In genomic region chr4:170138580-170139194, GRCh38 we compare ENCODE assay signal across 8 cellular contexts. TPM values are rescaled to one million over a fixed set of nuclear protein-coding genes. Genes with fewer than 3 reads are reported as not detected.
DNase-seq lines count a peak whose midpoint lies in the region; ATAC-seq and TF ChIP-seq lines count a peak whose summit lies in the region.

No MANE protein-coding gene starts in this region.

- peak; percentile 1 for DNase-seq in NK-92 treated with Interleukin-12 subunit alpha and Interleukin-12 subunit beta, amount 100 ng/mL, for 24 hours (lab: John Stamatoyannopoulos, UW)
- DNase-seq in NK-92 (lab: John Stamatoyannopoulos, UW; ENCODE audit: unreplicated experiment): no peak
- peak; percentile 64 for DNase-seq in NCI-H1694 (lab: John Stamatoyannopoulos, UW)
- DNase-seq in T-helper 2 cell treated with Interferon-gamma antibody and Interleukin-4, amounts not matched to agents 5 μg/mL and 100 μg/mL, for 36 hours (ENCODE audit: low spot score): peak; percentile 36
- DNase-seq in ascending aorta (ENCODE audit: low spot score in 2 of 2): peak in 1 of 2 donors; percentile 81
- DNase-seq in hippocampal formation (lab: John Stamatoyannopoulos, UW): peak; percentile 40 to 61

- no peaks in the 10 kb centered on the region for H3K36me3 ChIP-seq in ascending aorta
- H3K36me3 ChIP-seq in skeletal muscle satellite cell (ENCODE audit: insufficient read depth, low read length): no peaks in the 10 kb centered on the region

- ATAC-seq in HG02884 (IDR thresholded peaks at IDR 0.05; ENCODE audit: unreplicated experiment): peak; percentile 97

- H3K9me3 Mint-ChIP-seq in T-helper 2 cell treated with Interferon-gamma antibody and Interleukin-4, amounts not matched to agents 5 μg/mL and 100 μg/mL, for 36 hours: no peaks in the 10 kb centered on the region

- intact Hi-C loops in ascending aorta (cut with DNase I): loop anchor here (10.0 kb wide), 1 partner anchor 116 kb away; no protein-coding TSS in a partner anchor

- H3K4me1 ChIP-seq in ascending aorta: no peaks in the 10 kb centered on the region
- no peaks in the 10 kb centered on the region for H3K4me1 ChIP-seq in skeletal muscle satellite cell (ENCODE audit: control insufficient read depth, insufficient read depth, low read length)

- H3K4me3 ChIP-seq in ascending aorta: peak overlapping the region in 1 of 2 donors; percentile 19
- H3K4me3 ChIP-seq in skeletal muscle satellite cell (ENCODE audit: low read length): no peak overlapping the region

- H3K9ac ChIP-seq in skeletal muscle satellite cell (ENCODE audit: low read depth, low read length): no peak overlapping the region

- H3K27me3 Mint-ChIP-seq in T-helper 2 cell treated with Interferon-gamma antibody and Interleukin-4, amounts not matched to agents 5 μg/mL and 100 μg/mL, for 36 hours (ENCODE audit: low read depth): no peaks in the 10 kb centered on the region

- H3K27me3 ChIP-seq in ascending aorta (no peaks in the 10 kb centered on the region), skeletal muscle satellite cell (ENCODE audit: control insufficient read depth, insufficient read depth, low read length) (peaks cover 4% of the 10 kb centered on the region)

- H3K4me3 Mint-ChIP-seq in T-helper 2 cell treated with Interferon-gamma antibody and Interleukin-4, amounts not matched to agents 5 μg/mL and 100 μg/mL, for 36 hours: no peak overlapping the region

- TF ChIP-seq CTCF in ascending aorta (IDR thresholded peaks at IDR 0.05): peak; percentile 31 to 81 (median 63)

- peaks cover 4% of the 10 kb centered on the region for H3K4me1 Mint-ChIP-seq in T-helper 2 cell treated with Interferon-gamma antibody and Interleukin-4, amounts not matched to agents 5 μg/mL and 100 μg/mL, for 36 hours (ENCODE audit: low read depth)

- no peaks in the 10 kb centered on the region for H3K36me3 Mint-ChIP-seq in T-helper 2 cell treated with Interferon-gamma antibody and Interleukin-4, amounts not matched to agents 5 μg/mL and 100 μg/mL, for 36 hours (ENCODE audit: low read depth)

- H3K27ac Mint-ChIP-seq in T-helper 2 cell treated with Interferon-gamma antibody and Interleukin-4, amounts not matched to agents 5 μg/mL and 100 μg/mL, for 36 hours: no peak overlapping the region

- H3K9me3 ChIP-seq in ascending aorta: no peaks in the 10 kb centered on the region
- no peaks in the 10 kb centered on the region for H3K9me3 ChIP-seq in skeletal muscle satellite cell (replicated peaks; ENCODE audit: low read length)

- no peak overlapping the region for H3K27ac ChIP-seq in ascending aorta

- peak overlapping the region; percentile 45 for H3K4me2 ChIP-seq in skeletal muscle satellite cell (ENCODE audit: low read length)

RNA-seq across cellular contexts. Expression of gene AADAT, which starts 48.9 kb away (rescaled TPM):
- total RNA-seq in ascending aorta: 19.7 TPM
- total RNA-seq in skeletal muscle satellite cell (2012; rRNA removed): 3.0 and 5.2 TPM in 2 replicates
